In genomic region chr7:112422842-112423496, GRCh38 we compare ENCODE assay signal across 8 cellular contexts. TPM values are rescaled to one million over a fixed set of nuclear protein-coding genes. Genes with fewer than 3 reads are reported as not detected.
DNase-seq lines count a peak whose midpoint lies in the region; ATAC-seq and TF ChIP-seq lines count a peak whose summit lies in the region.

No MANE protein-coding gene starts in this region.

- intact Hi-C loops in natural killer cell (cut with micrococcal nuclease), result no loop called here

- no peaks in the 10 kb centered on the region for H3K27me3 Mint-ChIP-seq in natural killer cell treated with Interleukin-12 subunit alpha and Interleukin-12 subunit beta and Interleukin-15 and Interleukin-18, amount 100 ng/mL, for 72 hours
- H3K27me3 Mint-ChIP-seq in natural killer cell (ENCODE audit: low read depth in 2 of 2), result peaks cover 0 to 3% of the 10 kb centered on the region in 2 donors
- H3K27me3 Mint-ChIP-seq in endothelial cell (ENCODE audit: unreplicated experiment), result peaks cover 3% of the 10 kb centered on the region
- H3K27me3 Mint-ChIP-seq in type B pancreatic cell, result no peaks in the 10 kb centered on the region

- peaks cover 7% of the 10 kb centered on the region for H3K4me1 ChIP-seq in mesodermal cell (ENCODE audit: control insufficient read depth, insufficient read depth, low read length, poor library complexity, severe bottlenecking)

- H3K27ac Mint-ChIP-seq in natural killer cell treated with Interleukin-12 subunit alpha and Interleukin-12 subunit beta and Interleukin-15 and Interleukin-18, amount 100 ng/mL, for 72 hours, result peak overlapping the region; percentile 28 to 55
- H3K27ac Mint-ChIP-seq in natural killer cell (no peak overlapping the region), endothelial cell (ENCODE audit: unreplicated experiment) (peak overlapping the region; percentile 74), type B pancreatic cell (peak overlapping the region; percentile 86)

- no peaks in the 10 kb centered on the region for H3K36me3 ChIP-seq in mesodermal cell (ENCODE audit: control insufficient read depth, insufficient read depth, low read length)

- 51 to 81% methylated on average over 5 of the region's 6 CpGs for WGBS in mesodermal cell (ENCODE audit: insufficient coverage in 2 of 2), 2 experiments

- ATAC-seq in natural killer cell treated with Interleukin-12 subunit alpha and Interleukin-12 subunit beta and Interleukin-15 and Interleukin-18, amount 100 ng/mL, for 72 hours, result peak; percentile 64 to 71
- ATAC-seq in natural killer cell (no peak), SK-N-SH treated with all-trans-retinoic acid at 6 μM for 48 hours (peak; percentile 93), GM18517 (IDR thresholded peaks at IDR 0.05; ENCODE audit: unreplicated experiment) (no peak)

- no peaks in the 10 kb centered on the region for H3K9me3 Mint-ChIP-seq in natural killer cell treated with Interleukin-12 subunit alpha and Interleukin-12 subunit beta and Interleukin-15 and Interleukin-18, amount 100 ng/mL, for 72 hours
- H3K9me3 Mint-ChIP-seq in natural killer cell (no peaks in the 10 kb centered on the region), endothelial cell (ENCODE audit: unreplicated experiment) (no peaks in the 10 kb centered on the region), type B pancreatic cell (peaks cover 6% of the 10 kb centered on the region)

- H3K4me1 Mint-ChIP-seq in natural killer cell treated with Interleukin-12 subunit alpha and Interleukin-12 subunit beta and Interleukin-15 and Interleukin-18, amount 100 ng/mL, for 72 hours (ENCODE audit: low read depth in 2 of 2), result peaks cover 14 to 18% of the 10 kb centered on the region in 2 donors
- H3K4me1 Mint-ChIP-seq in natural killer cell (peaks cover 12 to 13% of the 10 kb centered on the region in 2 donors), endothelial cell (ENCODE audit: unreplicated experiment) (peaks cover 41% of the 10 kb centered on the region), type B pancreatic cell (ENCODE audit: unreplicated experiment) (peaks cover 30% of the 10 kb centered on the region)

- peak overlapping the region; percentile 24 for H3K4me3 Mint-ChIP-seq in natural killer cell treated with Interleukin-12 subunit alpha and Interleukin-12 subunit beta and Interleukin-15 and Interleukin-18, amount 100 ng/mL, for 72 hours
- H3K4me3 Mint-ChIP-seq in natural killer cell (no peak overlapping the region), endothelial cell (ENCODE audit: unreplicated experiment) (no peak overlapping the region), type B pancreatic cell (peak overlapping the region; percentile 32)

- H3K9me3 ChIP-seq in mesodermal cell (ENCODE audit: control insufficient read depth, low read length), result no peaks in the 10 kb centered on the region

- no peak for DNase-seq in natural killer cell treated with Interleukin-12 subunit alpha and Interleukin-12 subunit beta and Interleukin-15 and Interleukin-18, amount 100 ng/mL, for 72 hours (ENCODE audit: low spot score)
- DNase-seq in natural killer cell (no peak), HT1080 (ENCODE audit: low read depth) (peak; percentile 91), endothelial cell (ENCODE audit: low spot score) (peak; percentile 9), type B pancreatic cell (ENCODE audit: extremely low spot score, unreplicated experiment) (peak; percentile 72)

- no peak overlapping the region for H3K4me3 ChIP-seq in mesodermal cell (ENCODE audit: extremely low read depth, insufficient read depth, low read length, poor library complexity, severe bottlenecking)

- peak overlapping the region; percentile 79 for H3K27ac ChIP-seq in mesodermal cell (ENCODE audit: low read depth, low read length, severe bottlenecking)

- no peaks in the 10 kb centered on the region for H3K36me3 Mint-ChIP-seq in natural killer cell treated with Interleukin-12 subunit alpha and Interleukin-12 subunit beta and Interleukin-15 and Interleukin-18, amount 100 ng/mL, for 72 hours
- H3K36me3 Mint-ChIP-seq in natural killer cell (no peaks in the 10 kb centered on the region), endothelial cell (ENCODE audit: low read depth, unreplicated experiment) (no peaks in the 10 kb centered on the region), type B pancreatic cell (no peaks in the 10 kb centered on the region)

- TF ChIP-seq CTCF in natural killer cell (IDR thresholded peaks at IDR 0.05) (no peak), endothelial cell (IDR thresholded peaks at IDR 0.05; ENCODE audit: unreplicated experiment) (no peak), type B pancreatic cell (conservative IDR thresholded peaks at IDR 0.05) (no peak)

TF ChIP-seq in SK-N-SH treated with all-trans-retinoic acid at 6 μM for 48 hours, 23 proteins besides CTCF, POLR2A, EP300 and RAD21:
- peak; percentile 51; the same call in 1 of the 2 replicates for TF ChIP-seq ZFP3 (CRISPR knock-in tag; IDR thresholded peaks at IDR 0.05)
- TF ChIP-seq OSR1 (CRISPR knock-in tag; IDR thresholded peaks at IDR 0.05), result 0 out of 2 replicates have a peak, but pooled peaks have one; percentile 81
- TF ChIP-seq ISL1 (CRISPR knock-in tag; IDR thresholded peaks at IDR 0.05), result peak; percentile 20; the same call in 1 of the 2 replicates
- TF ChIP-seq PATZ1 (CRISPR knock-in tag; IDR thresholded peaks at IDR 0.05; ENCODE audit: borderline replicate concordance), result no peak; the same call in 1 of the 2 replicates
- TF ChIP-seq CSDC2 (CRISPR knock-in tag; IDR thresholded peaks at IDR 0.05), result peak; percentile 81; the same call in 1 of the 2 replicates

RNA-seq across cellular contexts. Expression of gene IFRD1, which starts 27.3 kb away (rescaled TPM):
- 10 to 100 TPM; 67.2 to 77.4 TPM for total RNA-seq in natural killer cell treated with Interleukin-12 subunit alpha and Interleukin-12 subunit beta and Interleukin-15 and Interleukin-18, amount 100 ng/mL, for 72 hours
- 100 to 1,000 TPM; 244 to 278 (median 261) TPM for total RNA-seq in natural killer cell
- total RNA-seq in HT1080 (2014; rRNA removed; shearing (Covaris generic)), result 33.7 and 35.7 TPM in 2 replicates
- polyA plus RNA-seq in HT1080 (2015; cell fraction: cytosol; rRNA removed), result 39.2 and 45.8 TPM in 2 replicates
- 73.0 and 80.3 TPM in 2 replicates for polyA plus RNA-seq in HT1080 (2015; cell fraction: nucleus; rRNA removed)
- total RNA-seq in endothelial cell (ENCODE audit: unreplicated experiment), result 55.4 TPM
- polyA plus RNA-seq in mesodermal cell (2013, experiment 1 of 2), result 44.9 TPM
- 45.3 TPM for polyA plus RNA-seq in mesodermal cell (2013, experiment 2 of 2)
- 78.4 and 93.1 TPM in 2 replicates for total RNA-seq in type B pancreatic cell (ENCODE audit: low replicate concordance)

RNA-seq across cellular contexts. Expression of gene LSMEM1, which starts 57.8 kb away (rescaled TPM):
- total RNA-seq in natural killer cell treated with Interleukin-12 subunit alpha and Interleukin-12 subunit beta and Interleukin-15 and Interleukin-18, amount 100 ng/mL, for 72 hours, result 1 to 10 TPM; 1.6 to 2.4 TPM
- total RNA-seq in natural killer cell (1 to 10 TPM in 2 of 3 donors, under 1 TPM in 1; 0.99 to 3.0 (median 2.4) TPM), endothelial cell (ENCODE audit: unreplicated experiment) (2.8 TPM), type B pancreatic cell (ENCODE audit: low replicate concordance) (0.98 and 1.9 TPM in 2 replicates)
- 0.37 and 0.43 TPM in 2 replicates for total RNA-seq in HT1080 (2014; rRNA removed; shearing (Covaris generic))
- 0.17 and 0.50 TPM in 2 replicates for polyA plus RNA-seq in HT1080 (2015; cell fraction: cytosol; rRNA removed)
- 1.4 and 4.2 TPM in 2 replicates for polyA plus RNA-seq in HT1080 (2015; cell fraction: nucleus; rRNA removed)
- polyA plus RNA-seq in mesodermal cell (2013, experiment 1 of 2), result 2.3 TPM
- 2.0 TPM for polyA plus RNA-seq in mesodermal cell (2013, experiment 2 of 2)

Comparison
In these comparisons a context has a peak if more than half of its experiments do, and no peak if none do; other contexts are left out.
1. ATAC-seq: peak in natural killer cell treated with Interleukin-12 subunit alpha and Interleukin-12 subunit beta and Interleukin-15 and Interleukin-18, amount 100 ng/mL, for 72 hours (2 of 2) and SK-N-SH treated with all-trans-retinoic acid at 6 μM for 48 hours (single experiment); none in natural killer cell (0 of 3) and GM18517 (single experiment).
2. H3K27ac Mint-ChIP-seq: peak in natural killer cell treated with Interleukin-12 subunit alpha and Interleukin-12 subunit beta and Interleukin-15 and Interleukin-18, amount 100 ng/mL, for 72 hours (2 of 2), endothelial cell (single experiment) and type B pancreatic cell (single experiment); none in natural killer cell (0 of 2).
3. H3K4me3 Mint-ChIP-seq: peak in natural killer cell treated with Interleukin-12 subunit alpha and Interleukin-12 subunit beta and Interleukin-15 and Interleukin-18, amount 100 ng/mL, for 72 hours (single experiment) and type B pancreatic cell (single experiment); none in natural killer cell (single experiment) and endothelial cell (single experiment).
4. DNase-seq: peak in HT1080 (single experiment), endothelial cell (single experiment) and type B pancreatic cell (single experiment); none in natural killer cell treated with Interleukin-12 subunit alpha and Interleukin-12 subunit beta and Interleukin-15 and Interleukin-18, amount 100 ng/mL, for 72 hours (single experiment) and natural killer cell (single experiment).